Comparison of ENCODE assay signal across 22 cellular contexts in genomic region chr1:205235921-205236320, GRCh38. TPM values are rescaled to one million over a fixed set of nuclear protein-coding genes. Genes with fewer than 3 reads are reported as not detected.
DNase-seq lines count a peak whose midpoint lies in the region; ATAC-seq and TF ChIP-seq lines count a peak whose summit lies in the region.
"Had no signal": no experiment of that assay in that cellular context is flagged by ENCODE, and none has a peak within 500 bp of the region (broad histone marks: within the 10 kb centered on the region; RNA-seq: fewer than 3 reads in every experiment).

No MANE protein-coding gene starts in this region.

- H3K9me3 Mint-ChIP-seq in activated CD8-positive, alpha-beta memory T cell treated with anti-CD3 and anti-CD28 coated beads, Interleukin-2, amount 10 ng/mL, durations not matched to agents 7 days and 5 days (ENCODE audit: low read depth): no peaks in the 10 kb centered on the region
- H3K9me3 Mint-ChIP-seq in activated B cell treated with CpG ODN at 0.5 μM for 24 hours (no peaks in the 10 kb centered on the region), osteocyte (ENCODE audit: unreplicated experiment) (no peaks in the 10 kb centered on the region)
- H3K9me3 Mint-ChIP-seq: IgD-negative memory B cell had no signal

- H3K27ac Mint-ChIP-seq in activated CD8-positive, alpha-beta memory T cell treated with anti-CD3 and anti-CD28 coated beads, Interleukin-2, amount 10 ng/mL, durations not matched to agents 7 days and 5 days: no peak overlapping the region
- H3K27ac Mint-ChIP-seq in activated B cell treated with CpG ODN at 0.5 μM for 24 hours (no peak overlapping the region), osteocyte (ENCODE audit: unreplicated experiment) (no peak overlapping the region)
- H3K27ac Mint-ChIP-seq: IgD-negative memory B cell had no signal

- H3K27ac ChIP-seq in cingulate gyrus (ENCODE audit: low read depth, low read length) (peak overlapping the region; percentile 67), psoas muscle (peak overlapping the region; percentile 79)
- H3K27ac ChIP-seq: C4-2B, PC-9, RWPE1 had no signal

- POLR2A ChIA-PET in activated B cell treated with CpG ODN at 0.5 μM for 24 hours (lab: Charles Lee): no interaction called here

- no peak overlapping the region for H3K4me3 Mint-ChIP-seq in activated CD8-positive, alpha-beta memory T cell treated with anti-CD3 and anti-CD28 coated beads, Interleukin-2, amount 10 ng/mL, durations not matched to agents 7 days and 5 days
- H3K4me3 Mint-ChIP-seq in activated B cell treated with CpG ODN at 0.5 μM for 24 hours (no peak overlapping the region), osteocyte (ENCODE audit: unreplicated experiment) (no peak overlapping the region)
- H3K4me3 Mint-ChIP-seq: IgD-negative memory B cell had no signal

- H3K36me3 Mint-ChIP-seq in activated CD8-positive, alpha-beta memory T cell treated with anti-CD3 and anti-CD28 coated beads, Interleukin-2, amount 10 ng/mL, durations not matched to agents 7 days and 5 days: no peaks in the 10 kb centered on the region
- H3K36me3 Mint-ChIP-seq in activated B cell treated with CpG ODN at 0.5 μM for 24 hours (ENCODE audit: low read depth) (no peaks in the 10 kb centered on the region), osteocyte (ENCODE audit: unreplicated experiment) (no peaks in the 10 kb centered on the region)
- H3K36me3 Mint-ChIP-seq: IgD-negative memory B cell had no signal

- peak; percentile 1 for DNase-seq in activated CD8-positive, alpha-beta memory T cell treated with anti-CD3 and anti-CD28 coated beads, Interleukin-2, amount 10 ng/mL, durations not matched to agents 7 days and 5 days
- DNase-seq in activated CD8-positive, alpha-beta memory T cell treated with anti-CD3 and anti-CD28 coated beads, Interleukin-2, amount 50 U/mL, for 4 hours: no peak
- DNase-seq in activated B cell treated with CpG ODN at 0.5 μM for 24 hours (peak; percentile 3), psoas muscle (no peak), osteocyte (ENCODE audit: extremely low spot score, unreplicated experiment) (no peak), COLO668 (lab: John Stamatoyannopoulos, UW; ENCODE audit: unreplicated experiment) (no peak)
- DNase-seq: DMS53, GDM1, GOT3, HCEC 1CT, MV-4-11, NCI-H1105 treated with DMSO at 0.1 percent for 48 hours, NCI-H2029 treated with DMSO at 0.1 percent for 48 hours, NCI-H226, NCI-H510A treated with DMSO at 0.1 percent for 48 hours, NCI-H748 treated with DMSO at 0.1 percent for 48 hours, PC-9 had no signal

- no peaks in the 10 kb centered on the region for H3K9me3 ChIP-seq in psoas muscle

- H3K36me3 ChIP-seq in psoas muscle (ENCODE audit: insufficient read depth in 1 of 2, low read depth in 1 of 2): no peaks in the 10 kb centered on the region

- WGBS in psoas muscle, 3 donors: 24 to 52% (median 30%) methylated on average over 7 of the region's 7 CpGs

- intact Hi-C loops in activated B cell treated with CpG ODN at 0.5 μM for 24 hours (cut with micrococcal nuclease): no loop called here
- intact Hi-C loops in psoas muscle (cut with DNase I): loop anchor here in 1 of 2 donors (2.0 kb wide), 1 partner anchor 15 kb away; no protein-coding TSS in a partner anchor

- no peak for ATAC-seq in activated CD8-positive, alpha-beta memory T cell treated with anti-CD3 and anti-CD28 coated beads, Interleukin-2, amount 10 ng/mL, durations not matched to agents 7 days and 5 days
- ATAC-seq in activated B cell treated with CpG ODN at 0.5 μM for 24 hours (ENCODE audit: low read depth) (no peak), psoas muscle (peak; percentile 54 to 83 (median 63)), HG03139 (IDR thresholded peaks at IDR 0.05; ENCODE audit: unreplicated experiment) (no peak)

- H3K4me3 ChIP-seq in psoas muscle: peak overlapping the region; percentile 26
- H3K4me3 ChIP-seq: PC-9 had no signal

- CTCF ChIA-PET in activated CD8-positive, alpha-beta memory T cell treated with anti-CD3 and anti-CD28 coated beads, Interleukin-2, amount 10 ng/mL, durations not matched to agents 7 days and 5 days (lab: Charles Lee): interaction anchor here (1.9 to 2.3 kb wide), 3 partner anchors 20 to 294 kb away, joined by 3 to 8 read pairs (median 5); no protein-coding TSS in a partner anchor
- CTCF ChIA-PET in activated B cell treated with CpG ODN at 0.5 μM for 24 hours (lab: Charles Lee): interaction anchor here (0.9 kb wide), 1 partner anchor 175 kb away, joined by 3 read pairs; no protein-coding TSS in a partner anchor

- TF ChIP-seq CTCF in activated B cell treated with CpG ODN at 0.5 μM for 24 hours (IDR thresholded peaks at IDR 0.05) (no peak), psoas muscle (IDR thresholded peaks at IDR 0.05) (no peak), osteocyte (IDR thresholded peaks at IDR 0.05) (no peak)

- H3K4me1 ChIP-seq in psoas muscle: peaks cover 88% of the 10 kb centered on the region

- no peaks in the 10 kb centered on the region for H3K27me3 ChIP-seq in psoas muscle (ENCODE audit: insufficient read depth in 3 of 3, low read length in 2 of 3)

- peaks cover 21% of the 10 kb centered on the region for H3K27me3 Mint-ChIP-seq in activated CD8-positive, alpha-beta memory T cell treated with anti-CD3 and anti-CD28 coated beads, Interleukin-2, amount 10 ng/mL, durations not matched to agents 7 days and 5 days
- H3K27me3 Mint-ChIP-seq in activated B cell treated with CpG ODN at 0.5 μM for 24 hours (peaks cover 4% of the 10 kb centered on the region), osteocyte (ENCODE audit: unreplicated experiment) (no peaks in the 10 kb centered on the region)

- H3K4me1 Mint-ChIP-seq in activated CD8-positive, alpha-beta memory T cell treated with anti-CD3 and anti-CD28 coated beads, Interleukin-2, amount 10 ng/mL, durations not matched to agents 7 days and 5 days: peaks cover 25% of the 10 kb centered on the region
- H3K4me1 Mint-ChIP-seq in activated B cell treated with CpG ODN at 0.5 μM for 24 hours (peaks cover 20% of the 10 kb centered on the region), osteocyte (ENCODE audit: unreplicated experiment) (no peaks in the 10 kb centered on the region)

RNA-seq across cellular contexts. Expression of gene TMCC2, which starts 8.2 kb away (rescaled TPM):
- total RNA-seq in activated CD8-positive, alpha-beta memory T cell treated with anti-CD3 and anti-CD28 coated beads, Interleukin-2, amount 10 ng/mL, durations not matched to agents 7 days and 5 days: 1 to 10 TPM; 2.6 to 5.3 TPM
- total RNA-seq in activated B cell treated with CpG ODN at 0.5 μM for 24 hours: 1.2 and 1.4 TPM in 2 replicates
- 10 to 100 TPM in 1 of 4 donors, 1 to 10 TPM in 3; 3.4 to 21.4 (median 6.9) TPM for total RNA-seq in psoas muscle
- 10 to 100 TPM in 1 of 3 donors, 1 to 10 TPM in 1, under 1 TPM in 1; 0.66 to 17.5 (median 4.3) TPM for polyA plus RNA-seq in psoas muscle
- 3.4 and 4.7 TPM in 2 replicates for total RNA-seq in osteocyte

RNA-seq across cellular contexts. Expression of gene DSTYK, which starts 24.4 kb away (rescaled TPM):
- total RNA-seq in activated CD8-positive, alpha-beta memory T cell treated with anti-CD3 and anti-CD28 coated beads, Interleukin-2, amount 10 ng/mL, durations not matched to agents 7 days and 5 days: 10 to 100 TPM in 1 of 2 experiments, 1 to 10 TPM in 1; 8.7 to 11.6 TPM
- 7.3 and 9.6 TPM in 2 replicates for total RNA-seq in activated B cell treated with CpG ODN at 0.5 μM for 24 hours
- 10 to 100 TPM in 3 of 4 donors, 1 to 10 TPM in 1; 10.0 to 22.6 (median 13.9) TPM for total RNA-seq in psoas muscle
- polyA plus RNA-seq in psoas muscle: 10 to 100 TPM in 1 of 3 donors, 1 to 10 TPM in 2; 2.3 to 19.3 (median 5.2) TPM
- total RNA-seq in osteocyte: 15.3 and 15.6 TPM in 2 replicates

Comparison
In these comparisons a context has a peak if more than half of its experiments do, and no peak if none do; other contexts are left out.
1. DNase-seq: peak in activated CD8-positive, alpha-beta memory T cell treated with anti-CD3 and anti-CD28 coated beads, Interleukin-2, amount 10 ng/mL, durations not matched to agents 7 days and 5 days (single experiment) and activated B cell treated with CpG ODN at 0.5 μM for 24 hours (single experiment); none in activated CD8-positive, alpha-beta memory T cell treated with anti-CD3 and anti-CD28 coated beads, Interleukin-2, amount 50 U/mL, for 4 hours (single experiment), psoas muscle (0 of 2), osteocyte (single experiment) and COLO668 (single experiment).
2. ATAC-seq: peak in psoas muscle (4 of 4); none in activated CD8-positive, alpha-beta memory T cell treated with anti-CD3 and anti-CD28 coated beads, Interleukin-2, amount 10 ng/mL, durations not matched to agents 7 days and 5 days (single experiment), activated B cell treated with CpG ODN at 0.5 μM for 24 hours (single experiment) and HG03139 (single experiment).